19 cellular contexts compared by ENCODE assay signal in the genomic region with DNA sequence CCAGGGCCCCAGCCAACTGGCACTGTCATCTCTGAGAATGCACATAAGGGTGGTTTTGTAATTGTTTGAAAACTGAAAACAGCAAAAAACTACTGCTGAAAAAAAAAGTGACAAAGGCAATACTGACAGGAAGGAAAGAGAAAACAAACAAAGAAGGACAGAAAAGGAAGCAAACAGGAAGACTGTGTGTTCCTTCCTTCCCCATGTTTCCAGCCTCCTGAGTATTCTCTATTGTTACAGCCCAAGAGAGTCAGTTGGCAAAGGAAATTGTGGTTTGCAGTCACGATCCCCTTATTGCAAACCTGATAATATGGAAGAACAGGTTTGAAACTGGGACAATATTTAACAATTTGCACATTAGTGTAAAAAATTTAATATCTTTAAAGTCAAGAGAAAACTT.
"Had no signal": no experiment of that assay in that cellular context is flagged by ENCODE, and none has a peak within 500 bp of the region (broad histone marks: within the 10 kb centered on the region; RNA-seq: fewer than 3 reads in every experiment).

No MANE protein-coding gene starts in this region.

- DNase-seq: activated CD4-positive, alpha-beta T cell treated with anti-CD3 and anti-CD28 coated beads, Interleukin-2, amount 10 ng/mL, durations not matched to agents 24 days and 14 days; activated naive CD8-positive, alpha-beta T cell treated with anti-CD3 and anti-CD28 coated beads for 36 hours; amygdala; central memory CD4-positive, alpha-beta T cell; colonic mucosa; effector CD4-positive, alpha-beta T cell; foreskin keratinocyte; kidney glomerular epithelial cell; midbrain; retina; stimulated activated CD4-positive, alpha-beta T cell treated with anti-CD3 and anti-CD28 coated beads, Interleukin-2, amount 100 ng/mL, for 48 hours; stimulated activated naive B cell treated with anti-CD40 and anti-IgM and Interleukin-4, amounts not matched to agents 10 μg/mL and 1 μg/mL and 100 μg/mL, for 72 hours; tibial artery; uterus had no signal

- H2AFZ ChIP-seq: parathyroid adenoma had no signal

- H3K36me3 Mint-ChIP-seq: activated naive CD8-positive, alpha-beta T cell treated with anti-CD3 and anti-CD28 coated beads for 36 hours; brain; stimulated activated naive B cell treated with anti-CD40 and anti-IgM and Interleukin-4, amounts not matched to agents 10 μg/mL and 1 μg/mL and 100 μg/mL, for 72 hours; WTC11 had no signal

- H3K4me1 ChIP-seq: colonic mucosa, foreskin keratinocyte, parathyroid adenoma, tibial artery, uterus had no signal

- H3K4me3 Mint-ChIP-seq: activated CD4-positive, alpha-beta T cell treated with anti-CD3 and anti-CD28 coated beads, Interleukin-2, amount 10 ng/mL, durations not matched to agents 24 days and 14 days; activated naive CD8-positive, alpha-beta T cell treated with anti-CD3 and anti-CD28 coated beads for 36 hours; activated T-helper 1 cell treated with anti-CD3 and anti-CD28 coated beads, Interleukin-12 subunit alpha, Interleukin-12 subunit beta, Interleukin-2, Interleukin-4 antibody, amounts not matched to agents 30 ng/mL and 10 ng/mL and 1 ng/mL, durations not matched to agents 14 hours and 24 hours and 36 hours; brain; stimulated activated naive B cell treated with anti-CD40 and anti-IgM and Interleukin-4, amounts not matched to agents 10 μg/mL and 1 μg/mL and 100 μg/mL, for 72 hours; T-helper 1 cell treated with Interleukin-12 subunit alpha and Interleukin-12 subunit beta and Interleukin-4 antibody, amounts not matched to agents 30 μg/mL and 1 μg/mL, for 36 hours; WTC11 had no signal

- H3K79me2 ChIP-seq: parathyroid adenoma had no signal

- ATAC-seq: foreskin keratinocyte; stimulated activated naive B cell treated with anti-CD40 and anti-IgM and Interleukin-4, amounts not matched to agents 10 μg/mL and 1 μg/mL and 100 μg/mL, for 72 hours; WTC11 had no signal

- H3K4me1 Mint-ChIP-seq: activated CD4-positive, alpha-beta T cell treated with anti-CD3 and anti-CD28 coated beads, Interleukin-2, amount 10 ng/mL, durations not matched to agents 24 days and 14 days; activated naive CD8-positive, alpha-beta T cell treated with anti-CD3 and anti-CD28 coated beads for 36 hours; brain; stimulated activated naive B cell treated with anti-CD40 and anti-IgM and Interleukin-4, amounts not matched to agents 10 μg/mL and 1 μg/mL and 100 μg/mL, for 72 hours; WTC11 had no signal

- H3K27me3 Mint-ChIP-seq: activated CD4-positive, alpha-beta T cell treated with anti-CD3 and anti-CD28 coated beads, Interleukin-2, amount 10 ng/mL, durations not matched to agents 24 days and 14 days; activated naive CD8-positive, alpha-beta T cell treated with anti-CD3 and anti-CD28 coated beads for 36 hours; brain; stimulated activated naive B cell treated with anti-CD40 and anti-IgM and Interleukin-4, amounts not matched to agents 10 μg/mL and 1 μg/mL and 100 μg/mL, for 72 hours had no signal

- H3K4me3 ChIP-seq: colonic mucosa, tibial artery, uterus had no signal

- H3K9me3 ChIP-seq: colonic mucosa, tibial artery, uterus had no signal

- H3K27ac Mint-ChIP-seq: activated CD4-positive, alpha-beta T cell treated with anti-CD3 and anti-CD28 coated beads, Interleukin-2, amount 10 ng/mL, durations not matched to agents 24 days and 14 days; activated naive CD8-positive, alpha-beta T cell treated with anti-CD3 and anti-CD28 coated beads for 36 hours; activated T-helper 1 cell treated with anti-CD3 and anti-CD28 coated beads, Interleukin-12 subunit alpha, Interleukin-12 subunit beta, Interleukin-2, Interleukin-4 antibody, amounts not matched to agents 30 ng/mL and 10 ng/mL and 1 ng/mL, durations not matched to agents 14 hours and 24 hours and 36 hours; brain; stimulated activated naive B cell treated with anti-CD40 and anti-IgM and Interleukin-4, amounts not matched to agents 10 μg/mL and 1 μg/mL and 100 μg/mL, for 72 hours; T-helper 1 cell treated with Interleukin-12 subunit alpha and Interleukin-12 subunit beta and Interleukin-4 antibody, amounts not matched to agents 30 μg/mL and 1 μg/mL, for 36 hours; WTC11 had no signal

- H3K27ac ChIP-seq: colonic mucosa, foreskin keratinocyte, parathyroid adenoma, tibial artery, uterus had no signal

- H3K27me3 ChIP-seq: colonic mucosa, foreskin keratinocyte, tibial artery, uterus had no signal

- H3K36me3 ChIP-seq: colonic mucosa, tibial artery, uterus had no signal

- H3K9ac ChIP-seq: parathyroid adenoma had no signal

- H3K9me3 Mint-ChIP-seq: activated CD4-positive, alpha-beta T cell treated with anti-CD3 and anti-CD28 coated beads, Interleukin-2, amount 10 ng/mL, durations not matched to agents 24 days and 14 days had no signal
